ENCODE assay signal across 11 cellular contexts in genomic region chr7:37740398-37740797, GRCh38. TPM values are rescaled to one million over a fixed set of nuclear protein-coding genes. Genes with fewer than 3 reads are reported as not detected.
"Had no signal": no experiment of that assay in that cellular context is flagged by ENCODE, and none has a peak within 500 bp of the region (broad histone marks: within the 10 kb centered on the region; RNA-seq: fewer than 3 reads in every experiment).

No MANE protein-coding gene starts in this region.

- ATAC-seq: HCT116 had no signal

- H3K9ac ChIP-seq: GM23248 had no signal

- H3K9me3 ChIP-seq: HAP-1 had no signal

- H3K36me3 ChIP-seq: HAP-1 had no signal

- H3K27ac ChIP-seq: GM23248, HL-60 had no signal

- H3K4me1 ChIP-seq: HAP-1 had no signal

- DNase-seq: GM23248, GOT3, H7, HFFc6, KG1 had no signal

- H2AFZ ChIP-seq: GM23248 had no signal

- H3K4me3 ChIP-seq: GM23248, HAP-1 had no signal

RNA-seq across cellular contexts. Expression of gene GPR141, which starts 56.8 kb away (rescaled TPM):
- total RNA-seq: GM23248, H4, H7, HFFc6, HT1080 had no signal
- polyA plus RNA-seq: GM23248, IgD-negative memory B cell had no signal
